11 cellular contexts compared by ENCODE assay signal in genomic region chr11:77244277-77245014, GRCh38. TPM values are rescaled to one million over a fixed set of nuclear protein-coding genes. Genes with fewer than 3 reads are reported as not detected.
DNase-seq lines count a peak whose midpoint lies in the region; ATAC-seq and TF ChIP-seq lines count a peak whose summit lies in the region.
"Had no signal": no experiment of that assay in that cellular context is flagged by ENCODE, and none has a peak within 500 bp of the region (broad histone marks: within the 10 kb centered on the region; RNA-seq: fewer than 3 reads in every experiment).

No MANE protein-coding gene starts in this region.

- no peak overlapping the region for H3K27ac Mint-ChIP-seq in activated T-cell treated with anti-CD3 and anti-CD28 coated beads, Interleukin-2, amount 50 U/mL, for 72 hours
- H3K27ac Mint-ChIP-seq: CD4-positive, CD25-positive, alpha-beta regulatory T cell; H9 had no signal

- no peak for TF ChIP-seq CTCF in foreskin fibroblast (IDR thresholded peaks at IDR 0.05; ENCODE audit: low read depth, low read length)

- H3K4me3 Mint-ChIP-seq in activated T-cell treated with anti-CD3 and anti-CD28 coated beads, Interleukin-2, amount 50 U/mL, for 72 hours: no peak overlapping the region
- H3K4me3 Mint-ChIP-seq: CD4-positive, CD25-positive, alpha-beta regulatory T cell; H9 had no signal

- peak; percentile 50 to 53 for ATAC-seq in activated T-cell treated with anti-CD3 and anti-CD28 coated beads, Interleukin-2, amount 50 U/mL, for 72 hours (replicated peaks in 1 of 2)
- no peak for ATAC-seq in HG03039 (IDR thresholded peaks at IDR 0.05; ENCODE audit: unreplicated experiment)
- ATAC-seq: activated CD4-positive, CD25-positive, alpha-beta regulatory T cell treated with anti-CD3 and anti-CD28 coated beads, Interleukin-2, amount 50 U/mL, for 24 hours had no signal

- H3K4me3 ChIP-seq in foreskin fibroblast (ENCODE audit: low read depth in 1 of 2, low read length in 2 of 2): no peak overlapping the region

- TF ChIP-seq POLR2A in erythroblast (IDR thresholded peaks at IDR 0.05; ENCODE audit: low read length): no peak

- H3K4me1 Mint-ChIP-seq in activated T-cell treated with anti-CD3 and anti-CD28 coated beads, Interleukin-2, amount 50 U/mL, for 72 hours (ENCODE audit: low read depth): peaks cover 14% of the 10 kb centered on the region
- H3K4me1 Mint-ChIP-seq: CD4-positive, CD25-positive, alpha-beta regulatory T cell; H9 had no signal

- no peak for DNase-seq in activated T-cell treated with anti-CD3 and anti-CD28 coated beads, Interleukin-2, amount 50 U/mL, for 72 hours
- no peak for DNase-seq in activated T-cell treated with anti-CD3 and anti-CD28 coated beads for 4 hours
- DNase-seq in SW480 (ENCODE audit: low spot score): peak; percentile 6
- peak; percentile 69 to 77 for DNase-seq in foreskin fibroblast
- DNase-seq in superior temporal gyrus (ENCODE audit: extremely low spot score): peak; percentile 24
- no peak for DNase-seq in stimulated activated naive CD4-positive, alpha-beta T cell (lab: John Stamatoyannopoulos, UW)
- DNase-seq in erythroblast (lab: John Stamatoyannopoulos, UW): no peak
- DNase-seq: CD4-positive, CD25-positive, alpha-beta regulatory T cell; H9 had no signal

- H3K36me3 Mint-ChIP-seq in activated T-cell treated with anti-CD3 and anti-CD28 coated beads, Interleukin-2, amount 50 U/mL, for 72 hours (ENCODE audit: insufficient read depth in 2 of 2): no peaks in the 10 kb centered on the region
- H3K36me3 Mint-ChIP-seq: CD4-positive, CD25-positive, alpha-beta regulatory T cell had no signal

- no peaks in the 10 kb centered on the region for H3K9me3 Mint-ChIP-seq in activated T-cell treated with anti-CD3 and anti-CD28 coated beads, Interleukin-2, amount 50 U/mL, for 72 hours

- no peaks in the 10 kb centered on the region for H3K27me3 Mint-ChIP-seq in activated T-cell treated with anti-CD3 and anti-CD28 coated beads, Interleukin-2, amount 50 U/mL, for 72 hours (ENCODE audit: low read depth)

RNA-seq across cellular contexts. Expression of gene GDPD4, which starts 57.0 kb away (rescaled TPM):
- not detected for total RNA-seq in activated T-cell treated with anti-CD3 and anti-CD28 coated beads, Interleukin-2, amount 50 U/mL, for 72 hours
- total RNA-seq: CD4-positive, CD25-positive, alpha-beta regulatory T cell; H9 had no signal

Comparison
In these comparisons a context has a peak if more than half of its experiments do, and no peak if none do; other contexts are left out.
1. DNase-seq: peak in SW480 (single experiment), foreskin fibroblast (2 of 2) and superior temporal gyrus (single experiment); none in activated T-cell treated with anti-CD3 and anti-CD28 coated beads, Interleukin-2, amount 50 U/mL, for 72 hours (0 of 2), activated T-cell treated with anti-CD3 and anti-CD28 coated beads for 4 hours (single experiment), stimulated activated naive CD4-positive, alpha-beta T cell (0 of 6) and erythroblast (0 of 2).